ENCODE assay signal across 22 cellular contexts in genomic region chr19:10079031-10079453, GRCh38. TPM values are rescaled to one million over a fixed set of nuclear protein-coding genes. Genes with fewer than 3 reads are reported as not detected.
"Had no signal": no experiment of that assay in that cellular context is flagged by ENCODE, and none has a peak within 500 bp of the region (broad histone marks: within the 10 kb centered on the region; RNA-seq: fewer than 3 reads in every experiment).

No MANE protein-coding gene starts in this region.

- H3K27me3 Mint-ChIP-seq: activated B cell treated with CpG ODN at 0.5 μM for 24 hours; activated CD4-positive, alpha-beta memory T cell treated with anti-CD3 and anti-CD28 coated beads for 36 hours; activated T-helper 17 cell treated with anti-CD3 and anti-CD28 coated beads, Interleukin-2, amount 50 U/mL, for 72 hours had no signal

- H3K36me3 Mint-ChIP-seq: activated CD4-positive, alpha-beta memory T cell treated with anti-CD3 and anti-CD28 coated beads for 36 hours; mesothelial cell of epicardium; type B pancreatic cell had no signal

- ATAC-seq: activated T-helper 17 cell treated with anti-CD3 and anti-CD28 coated beads, Interleukin-2, amount 50 U/mL, for 72 hours; left cardiac atrium; stimulated activated naive CD8-positive, alpha-beta T cell treated with anti-CD3 and anti-CD28 coated beads, Interleukin-15, amount 100 ng/mL, for 72 hours had no signal

- H3K27me3 ChIP-seq: ascending aorta, right atrium auricular region, suprapubic skin had no signal

- H3K27ac Mint-ChIP-seq: activated B cell treated with CpG ODN at 0.5 μM for 24 hours; activated CD4-positive, alpha-beta memory T cell treated with anti-CD3 and anti-CD28 coated beads for 36 hours; activated T-helper 17 cell treated with anti-CD3 and anti-CD28 coated beads, Interleukin-2, amount 50 U/mL, for 72 hours; dendritic cell treated with granulocyte-macrophage colony-stimulating factor and Interleukin-4, amounts not matched to agents 40 ng/mL and 50 ng/mL, for 4 days; mesothelial cell of epicardium; progenitor cell of endocrine pancreas; T-helper 2 cell treated with Interferon-gamma antibody and Interleukin-4, amounts not matched to agents 5 μg/mL and 100 μg/mL, for 36 hours; type B pancreatic cell had no signal

- H3K9me3 Mint-ChIP-seq: activated T-helper 17 cell treated with anti-CD3 and anti-CD28 coated beads, Interleukin-2, amount 50 U/mL, for 72 hours; mesothelial cell of epicardium; T-helper 2 cell treated with Interferon-gamma antibody and Interleukin-4, amounts not matched to agents 5 μg/mL and 100 μg/mL, for 36 hours; type B pancreatic cell had no signal

- H3K4me3 Mint-ChIP-seq: activated B cell treated with CpG ODN at 0.5 μM for 24 hours; activated CD4-positive, alpha-beta memory T cell treated with anti-CD3 and anti-CD28 coated beads for 36 hours; activated T-helper 17 cell treated with anti-CD3 and anti-CD28 coated beads, Interleukin-2, amount 50 U/mL, for 72 hours; dendritic cell treated with granulocyte-macrophage colony-stimulating factor and Interleukin-4, amounts not matched to agents 40 ng/mL and 50 ng/mL, for 4 days; mesothelial cell of epicardium; stimulated activated naive CD8-positive, alpha-beta T cell treated with anti-CD3 and anti-CD28 coated beads, Interleukin-15, amount 100 ng/mL, for 72 hours; T-helper 2 cell treated with Interferon-gamma antibody and Interleukin-4, amounts not matched to agents 5 μg/mL and 100 μg/mL, for 36 hours; type B pancreatic cell had no signal

- H3K4me3 ChIP-seq: ascending aorta, esophagus squamous epithelium, right atrium auricular region, suprapubic skin had no signal

- DNase-seq: activated B cell treated with CpG ODN at 0.5 μM for 24 hours; activated CD4-positive, alpha-beta memory T cell treated with anti-CD3 and anti-CD28 coated beads for 36 hours; activated CD4-positive, alpha-beta T cell treated with anti-CD3 and anti-CD28 coated beads for 4 hours; activated naive CD4-positive, alpha-beta T cell treated with Interleukin-2 at 50 U/mL for 16 hours; effector CD8-positive, alpha-beta T cell; esophagus squamous epithelium; left cardiac atrium; occipital lobe; stimulated activated CD4-positive, alpha-beta T cell treated with anti-CD3 and anti-CD28 coated beads, Interleukin-15, amount 100 ng/mL, for 24 hours; stimulated activated CD4-positive, alpha-beta T cell treated with anti-CD3 and anti-CD28 coated beads, Interleukin-2, amount 100 ng/mL, for 48 hours; stimulated activated naive CD8-positive, alpha-beta T cell treated with anti-CD3 and anti-CD28 coated beads, Interleukin-15, amount 100 ng/mL, for 72 hours had no signal

- H3K36me3 ChIP-seq: ascending aorta, esophagus squamous epithelium, right atrium auricular region, suprapubic skin had no signal

- H3K4me1 ChIP-seq: ascending aorta, right atrium auricular region had no signal

- H3K27ac ChIP-seq: ascending aorta, esophagus squamous epithelium, right atrium auricular region, suprapubic skin had no signal

- H3K4me1 Mint-ChIP-seq: activated B cell treated with CpG ODN at 0.5 μM for 24 hours; activated T-helper 17 cell treated with anti-CD3 and anti-CD28 coated beads, Interleukin-2, amount 50 U/mL, for 72 hours; mesothelial cell of epicardium; stimulated activated naive CD8-positive, alpha-beta T cell treated with anti-CD3 and anti-CD28 coated beads, Interleukin-15, amount 100 ng/mL, for 72 hours had no signal

- H3K9me3 ChIP-seq: right atrium auricular region, suprapubic skin had no signal

RNA-seq across cellular contexts. Expression of gene ANGPTL6, which starts 23.4 kb away (rescaled TPM):
- total RNA-seq: ascending aorta, endothelial cell of umbilical vein, progenitor cell of endocrine pancreas had no signal
- polyA plus RNA-seq: neural cell had no signal

RNA-seq across cellular contexts. Expression of gene PPAN, which starts 27.1 kb away (rescaled TPM):
- total RNA-seq: ascending aorta had no signal
